ENCODE assay signal across 32 cellular contexts in the genomic region with DNA sequence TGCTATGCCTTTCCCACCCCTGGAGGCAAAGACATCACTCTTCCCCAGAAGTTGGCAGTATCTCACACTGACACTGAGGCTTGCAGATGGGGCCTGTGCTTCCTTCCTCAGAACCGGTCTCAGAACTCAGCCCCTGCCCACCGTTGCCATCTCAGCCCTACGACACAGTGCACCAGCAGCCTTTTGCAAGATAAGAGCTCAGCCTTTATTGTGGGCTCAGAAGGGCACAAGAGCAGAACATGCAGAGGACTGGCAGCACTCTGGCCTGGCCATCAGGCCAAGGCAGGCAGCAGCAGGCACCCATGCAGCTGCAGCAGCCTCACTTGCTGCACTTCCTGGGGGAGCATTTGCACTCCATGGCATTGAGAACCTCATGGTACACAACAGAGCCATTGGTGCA. TPM values are rescaled to one million over a fixed set of nuclear protein-coding genes. Genes with fewer than 3 reads are reported as not detected.
"Had no signal": no experiment of that assay in that cellular context is flagged by ENCODE, and none has a peak within 500 bp of the region (broad histone marks: within the 10 kb centered on the region; RNA-seq: fewer than 3 reads in every experiment).

No MANE protein-coding gene starts in this region.

- H3K4me3 ChIP-seq: coronary artery, dorsolateral prefrontal cortex, heart left ventricle had no signal

- H3K27ac Mint-ChIP-seq: activated CD4-positive, alpha-beta memory T cell treated with anti-CD3 and anti-CD28 coated beads for 36 hours; activated CD4-positive, alpha-beta T cell treated with anti-CD3 and anti-CD28 coated beads for 36 hours; activated CD4-positive, alpha-beta T cell treated with anti-CD3 and anti-CD28 coated beads, Interleukin-2, amount 10 ng/mL, durations not matched to agents 24 days and 14 days; activated CD8-positive, alpha-beta memory T cell treated with anti-CD3 and anti-CD28 coated beads, Interleukin-2, amount 10 ng/mL, durations not matched to agents 7 days and 5 days; activated CD8-positive, alpha-beta T cell treated with anti-CD3 and anti-CD28 coated beads, Interleukin-2, amount 10 ng/mL, durations not matched to agents 7 days and 5 days; activated naive CD4-positive, alpha-beta T cell treated with anti-CD3 and anti-CD28 coated beads, Interleukin-2, amount 10 ng/mL, durations not matched to agents 7 days and 5 days; activated naive CD8-positive, alpha-beta T cell; activated T-helper 1 cell treated with anti-CD3 and anti-CD28 coated beads, Interleukin-12 subunit alpha, Interleukin-12 subunit beta, Interleukin-2, Interleukin-4 antibody, amounts not matched to agents 30 ng/mL and 10 ng/mL and 1 ng/mL, durations not matched to agents 14 hours and 24 hours and 36 hours; dendritic cell treated with granulocyte-macrophage colony-stimulating factor and Interleukin-4, amounts not matched to agents 40 ng/mL and 50 ng/mL, for 4 days; effector memory CD8-positive, alpha-beta T cell had no signal

- H3K4me3 Mint-ChIP-seq: activated CD4-positive, alpha-beta memory T cell treated with anti-CD3 and anti-CD28 coated beads for 36 hours; activated CD4-positive, alpha-beta T cell treated with anti-CD3 and anti-CD28 coated beads for 36 hours; activated CD4-positive, alpha-beta T cell treated with anti-CD3 and anti-CD28 coated beads, Interleukin-2, amount 10 ng/mL, durations not matched to agents 24 days and 14 days; activated CD8-positive, alpha-beta memory T cell treated with anti-CD3 and anti-CD28 coated beads, Interleukin-2, amount 10 ng/mL, durations not matched to agents 7 days and 5 days; activated CD8-positive, alpha-beta T cell treated with anti-CD3 and anti-CD28 coated beads, Interleukin-2, amount 10 ng/mL, durations not matched to agents 7 days and 5 days; activated naive CD4-positive, alpha-beta T cell treated with anti-CD3 and anti-CD28 coated beads, Interleukin-2, amount 10 ng/mL, durations not matched to agents 7 days and 5 days; activated naive CD8-positive, alpha-beta T cell; activated T-helper 1 cell treated with anti-CD3 and anti-CD28 coated beads, Interleukin-12 subunit alpha, Interleukin-12 subunit beta, Interleukin-2, Interleukin-4 antibody, amounts not matched to agents 30 ng/mL and 10 ng/mL and 1 ng/mL, durations not matched to agents 14 hours and 24 hours and 36 hours; central memory CD8-positive, alpha-beta T cell; dendritic cell treated with granulocyte-macrophage colony-stimulating factor and Interleukin-4, amounts not matched to agents 40 ng/mL and 50 ng/mL, for 4 days; effector memory CD8-positive, alpha-beta T cell had no signal

- H3K36me3 ChIP-seq: brain microvascular endothelial cell had no signal

- H3K36me3 Mint-ChIP-seq: activated CD4-positive, alpha-beta memory T cell treated with anti-CD3 and anti-CD28 coated beads for 36 hours; activated CD8-positive, alpha-beta memory T cell treated with anti-CD3 and anti-CD28 coated beads, Interleukin-2, amount 10 ng/mL, durations not matched to agents 7 days and 5 days; activated naive CD4-positive, alpha-beta T cell treated with anti-CD3 and anti-CD28 coated beads, Interleukin-2, amount 10 ng/mL, durations not matched to agents 7 days and 5 days; activated naive CD8-positive, alpha-beta T cell had no signal

- H3K9me3 ChIP-seq: heart left ventricle had no signal

- H3K4me1 Mint-ChIP-seq: activated CD4-positive, alpha-beta T cell treated with anti-CD3 and anti-CD28 coated beads, Interleukin-2, amount 10 ng/mL, durations not matched to agents 24 days and 14 days; activated naive CD4-positive, alpha-beta T cell treated with anti-CD3 and anti-CD28 coated beads, Interleukin-2, amount 10 ng/mL, durations not matched to agents 7 days and 5 days; central memory CD8-positive, alpha-beta T cell had no signal

- ATAC-seq: activated CD4-positive, alpha-beta T cell treated with anti-CD3 and anti-CD28 coated beads for 36 hours; activated CD8-positive, alpha-beta memory T cell treated with anti-CD3 and anti-CD28 coated beads, Interleukin-2, amount 10 ng/mL, durations not matched to agents 7 days and 5 days; activated CD8-positive, alpha-beta T cell treated with anti-CD3 and anti-CD28 coated beads, Interleukin-2, amount 10 ng/mL, durations not matched to agents 7 days and 5 days; effector memory CD8-positive, alpha-beta T cell; heart left ventricle had no signal

- H3K9me3 Mint-ChIP-seq: activated CD4-positive, alpha-beta memory T cell treated with anti-CD3 and anti-CD28 coated beads for 36 hours; activated CD4-positive, alpha-beta T cell treated with anti-CD3 and anti-CD28 coated beads, Interleukin-2, amount 10 ng/mL, durations not matched to agents 24 days and 14 days; activated naive CD4-positive, alpha-beta T cell treated with anti-CD3 and anti-CD28 coated beads, Interleukin-2, amount 10 ng/mL, durations not matched to agents 7 days and 5 days; activated T-helper 1 cell treated with anti-CD3 and anti-CD28 coated beads, Interleukin-12 subunit alpha, Interleukin-12 subunit beta, Interleukin-2, Interleukin-4 antibody, amounts not matched to agents 30 ng/mL and 10 ng/mL and 1 ng/mL, durations not matched to agents 14 hours and 24 hours and 36 hours; central memory CD8-positive, alpha-beta T cell; dendritic cell treated with granulocyte-macrophage colony-stimulating factor and Interleukin-4, amounts not matched to agents 40 ng/mL and 50 ng/mL, for 4 days; effector memory CD8-positive, alpha-beta T cell had no signal

- DNase-seq: activated CD4-positive, alpha-beta memory T cell treated with anti-CD3 and anti-CD28 coated beads for 36 hours; activated CD4-positive, alpha-beta T cell treated with anti-CD3 and anti-CD28 coated beads for 36 hours; activated CD4-positive, alpha-beta T cell treated with anti-CD3 and anti-CD28 coated beads, Interleukin-2, amount 10 ng/mL, durations not matched to agents 24 days and 14 days; activated CD4-positive, CD25-positive, alpha-beta regulatory T cell; activated CD4-positive, CD25-positive, alpha-beta regulatory T cell treated with anti-CD3 and anti-CD28 coated beads, Interleukin-2, amount 50 U/mL, for 72 hours; activated CD8-positive, alpha-beta memory T cell treated with anti-CD3 and anti-CD28 coated beads, Interleukin-2, amount 10 ng/mL, durations not matched to agents 7 days and 5 days; activated CD8-positive, alpha-beta memory T cell treated with anti-CD3 and anti-CD28 coated beads, Interleukin-2, amount 50 U/mL, for 4 hours; activated CD8-positive, alpha-beta T cell treated with anti-CD3 and anti-CD28 coated beads, Interleukin-2, amount 10 ng/mL, durations not matched to agents 7 days and 5 days; activated gamma-delta T cell; activated naive CD4-positive, alpha-beta T cell; activated naive CD4-positive, alpha-beta T cell treated with anti-CD3 and anti-CD28 coated beads, Interleukin-2, amount 10 ng/mL, durations not matched to agents 7 days and 5 days; activated T-cell treated with anti-CD3 and anti-CD28 coated beads, Interleukin-2, amount 50 U/mL, for 1 hour; activated T-cell treated with anti-CD3 and anti-CD28 coated beads, Interleukin-2, amount 50 U/mL, for 48 hours; amniotic stem cell; anterior cingulate cortex; brain microvascular endothelial cell; dorsolateral prefrontal cortex; effector CD4-positive, alpha-beta T cell; effector memory CD8-positive, alpha-beta T cell; foreskin fibroblast; glutamatergic neuron; heart left ventricle; T-helper 2 cell had no signal

- H3K27ac ChIP-seq: brain microvascular endothelial cell, coronary artery, dorsolateral prefrontal cortex, epithelial cell of prostate, heart left ventricle had no signal

RNA-seq across cellular contexts. Expression of a gene that starts 3.6 kb away (rescaled TPM):
- total RNA-seq: activated CD4-positive, alpha-beta memory T cell treated with anti-CD3 and anti-CD28 coated beads for 36 hours; activated CD4-positive, alpha-beta T cell treated with anti-CD3 and anti-CD28 coated beads for 36 hours; activated CD4-positive, alpha-beta T cell treated with anti-CD3 and anti-CD28 coated beads, Interleukin-2, amount 10 ng/mL, durations not matched to agents 24 days and 14 days; activated CD8-positive, alpha-beta memory T cell treated with anti-CD3 and anti-CD28 coated beads for 36 hours; activated CD8-positive, alpha-beta memory T cell treated with anti-CD3 and anti-CD28 coated beads, Interleukin-2, amount 10 ng/mL, durations not matched to agents 7 days and 5 days; activated CD8-positive, alpha-beta T cell treated with anti-CD3 and anti-CD28 coated beads, Interleukin-2, amount 10 ng/mL, durations not matched to agents 7 days and 5 days; activated T-helper 1 cell treated with anti-CD3 and anti-CD28 coated beads, Interleukin-12 subunit alpha, Interleukin-12 subunit beta, Interleukin-2, Interleukin-4 antibody, amounts not matched to agents 30 ng/mL and 10 ng/mL and 1 ng/mL, durations not matched to agents 14 hours and 24 hours and 36 hours; bronchial epithelial cell; T-helper 1 cell treated with Interleukin-12 subunit alpha and Interleukin-12 subunit beta and Interleukin-4 antibody, amounts not matched to agents 30 ng/mL and 1 ng/mL, for 36 hours had no signal
